In the genomic region with DNA sequence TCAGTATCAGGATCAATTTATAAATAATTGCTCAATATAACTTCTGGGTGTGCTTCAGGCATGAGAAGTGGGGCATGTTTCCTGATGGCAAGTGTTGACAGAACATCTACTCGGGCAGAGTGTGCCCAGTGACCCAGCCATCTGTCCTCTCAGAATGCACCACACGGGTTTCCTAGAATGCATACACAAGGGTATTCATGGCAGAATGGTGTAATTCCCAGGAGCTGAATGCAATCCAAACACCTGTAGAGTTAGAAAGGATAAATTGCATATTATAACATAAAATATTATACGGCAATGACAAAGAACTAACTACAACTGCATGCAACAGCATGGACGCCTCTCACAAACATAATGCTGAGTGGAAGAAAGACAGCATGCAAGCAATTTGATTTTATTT, we compare ENCODE assay signal across 22 cellular contexts.
"Had no signal": no experiment of that assay in that cellular context is flagged by ENCODE, and none has a peak within 500 bp of the region (broad histone marks: within the 10 kb centered on the region; RNA-seq: fewer than 3 reads in every experiment).

No MANE protein-coding gene starts in this region.

- H3K9me3 ChIP-seq: heart left ventricle, neutrophil, tibial artery, upper lobe of left lung, uterus had no signal

- H3K4me1 ChIP-seq: heart left ventricle, spleen, tibial artery, upper lobe of left lung, uterus had no signal

- H3K36me3 Mint-ChIP-seq: stimulated activated memory B cell treated with anti-CD40 and anti-IgM and Interleukin-4, amounts not matched to agents 10 μg/mL and 1 μg/mL and 100 μg/mL, for 72 hours had no signal

- H3K36me3 ChIP-seq: heart left ventricle, neutrophil, spleen, tibial artery, upper lobe of left lung, uterus had no signal

- H3K27me3 ChIP-seq: tibial artery, upper lobe of left lung, uterus had no signal

- H3K4me1 Mint-ChIP-seq: naive B cell; stimulated activated memory B cell treated with anti-CD40 and anti-IgM and Interleukin-4, amounts not matched to agents 10 μg/mL and 1 μg/mL and 100 μg/mL, for 72 hours had no signal

- H3K27ac Mint-ChIP-seq: naive B cell; nephron; stimulated activated memory B cell treated with anti-CD40 and anti-IgM and Interleukin-4, amounts not matched to agents 10 μg/mL and 1 μg/mL and 100 μg/mL, for 72 hours; stimulated activated naive CD8-positive, alpha-beta T cell treated with anti-CD3 and anti-CD28 coated beads, Interleukin-15, Interleukin-2, amounts not matched to agents 100 ng/mL and 50 ng/mL, for 24 hours had no signal

- H3K4me3 ChIP-seq: dorsolateral prefrontal cortex, heart left ventricle, lung, spleen, tibial artery, upper lobe of left lung, uterus had no signal

- H3K9me3 Mint-ChIP-seq: stimulated activated naive CD8-positive, alpha-beta T cell treated with anti-CD3 and anti-CD28 coated beads, Interleukin-15, Interleukin-2, amounts not matched to agents 100 ng/mL and 50 ng/mL, for 24 hours had no signal

- H3K27ac ChIP-seq: dorsolateral prefrontal cortex, heart left ventricle, neutrophil, spleen, tibial artery, upper lobe of left lung, uterus had no signal

- DNase-seq: dorsolateral prefrontal cortex; effector CD8-positive, alpha-beta T cell; heart left ventricle; hippocampal formation; left colon; left ventricle myocardium superior; mesenchymal stem cell; midbrain; naive B cell; posterior cingulate gyrus; spleen; stimulated activated CD4-positive, alpha-beta T cell treated with anti-CD3 and anti-CD28 coated beads, Interleukin-15, amount 100 ng/mL, for 24 hours; stimulated activated CD4-positive, alpha-beta T cell treated with anti-CD3 and anti-CD28 coated beads, Interleukin-1b, Interleukin-23, amount 100 ng/mL, for 48 hours; stimulated activated CD4-positive, alpha-beta T cell treated with anti-CD3 and anti-CD28 coated beads, Interleukin-4, amount 100 ng/mL, for 24 hours; tibial artery; uterus had no signal

- H3K4me3 Mint-ChIP-seq: naive B cell; nephron; stimulated activated memory B cell treated with anti-CD40 and anti-IgM and Interleukin-4, amounts not matched to agents 10 μg/mL and 1 μg/mL and 100 μg/mL, for 72 hours; stimulated activated naive CD8-positive, alpha-beta T cell treated with anti-CD3 and anti-CD28 coated beads, Interleukin-15, Interleukin-2, amounts not matched to agents 100 ng/mL and 50 ng/mL, for 24 hours had no signal
